ENCODE assay signal across 24 cellular contexts in the genomic region with DNA sequence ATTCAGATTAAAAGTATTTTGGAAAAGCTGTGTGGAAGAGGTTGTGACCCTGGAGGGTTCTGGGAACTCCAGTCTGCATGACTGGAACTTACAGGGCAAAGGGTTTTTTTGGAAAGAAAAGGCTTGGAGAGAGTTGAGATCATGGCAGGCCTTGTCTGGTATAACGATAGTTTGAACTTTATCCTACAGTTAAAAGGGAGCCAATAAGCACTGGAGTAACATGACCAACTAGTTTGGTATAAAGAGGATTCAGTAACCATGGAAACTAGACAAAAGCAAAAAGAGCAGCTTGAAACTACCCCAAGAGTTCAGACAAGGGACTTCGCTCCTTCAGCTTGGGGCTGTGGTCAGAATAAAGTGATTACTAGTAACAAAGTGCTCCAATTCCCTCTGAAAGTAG.
DNase-seq lines count a peak whose midpoint lies in the region; ATAC-seq and TF ChIP-seq lines count a peak whose summit lies in the region.
"Had no signal": no experiment of that assay in that cellular context is flagged by ENCODE, and none has a peak within 500 bp of the region (broad histone marks: within the 10 kb centered on the region; RNA-seq: fewer than 3 reads in every experiment).

No MANE protein-coding gene starts in this region.

- H3K27ac Mint-ChIP-seq in neural progenitor cell: peak overlapping the region; percentile 15
- H3K27ac Mint-ChIP-seq in T-helper 2 cell treated with Interferon-gamma antibody and Interleukin-4, amounts not matched to agents 5 μg/mL and 100 μg/mL, for 36 hours: no peak overlapping the region
- H3K27ac Mint-ChIP-seq: CD8-positive, alpha-beta memory T cell had no signal

- H3K36me3 Mint-ChIP-seq in neural progenitor cell: no peaks in the 10 kb centered on the region
- no peaks in the 10 kb centered on the region for H3K36me3 Mint-ChIP-seq in T-helper 2 cell treated with Interferon-gamma antibody and Interleukin-4, amounts not matched to agents 5 μg/mL and 100 μg/mL, for 36 hours (ENCODE audit: low read depth)
- H3K36me3 Mint-ChIP-seq: CD8-positive, alpha-beta memory T cell had no signal

- no peaks in the 10 kb centered on the region for H3F3A ChIP-seq in neural progenitor cell (ENCODE audit: low read depth)

- H3K9me3 Mint-ChIP-seq in neural progenitor cell: no peaks in the 10 kb centered on the region
- H3K9me3 Mint-ChIP-seq in T-helper 2 cell treated with Interferon-gamma antibody and Interleukin-4, amounts not matched to agents 5 μg/mL and 100 μg/mL, for 36 hours: no peaks in the 10 kb centered on the region
- H3K9me3 Mint-ChIP-seq: CD8-positive, alpha-beta memory T cell had no signal

- H3K27me3 ChIP-seq in left lung (no peaks in the 10 kb centered on the region), neural progenitor cell (no peaks in the 10 kb centered on the region)
- H3K27me3 ChIP-seq: Peyer's patch had no signal

- no peak overlapping the region for H3K4me2 ChIP-seq in neural progenitor cell

- H3K4me1 Mint-ChIP-seq in neural progenitor cell: peaks cover 12% of the 10 kb centered on the region
- H3K4me1 Mint-ChIP-seq in T-helper 2 cell treated with Interferon-gamma antibody and Interleukin-4, amounts not matched to agents 5 μg/mL and 100 μg/mL, for 36 hours (ENCODE audit: low read depth): no peaks in the 10 kb centered on the region
- H3K4me1 Mint-ChIP-seq: CD8-positive, alpha-beta memory T cell had no signal

- no peak overlapping the region for H3K4me3 ChIP-seq in cardiac fibroblast (replicated peaks in 1 of 2; ENCODE audit: low read depth in 2 of 2, low read length in 2 of 2)
- H3K4me3 ChIP-seq in left lung: no peak overlapping the region
- no peak overlapping the region for H3K4me3 ChIP-seq in neural progenitor cell
- H3K4me3 ChIP-seq: GM23248, HAP-1, Peyer's patch, SJCRH30 had no signal

- H3K9me3 ChIP-seq in left lung (no peaks in the 10 kb centered on the region), neural progenitor cell (ENCODE audit: low read depth) (no peaks in the 10 kb centered on the region)
- H3K9me3 ChIP-seq: HAP-1, Peyer's patch, SJCRH30 had no signal

- ATAC-seq in left lung (peak; percentile 14), GM18502 (IDR thresholded peaks at IDR 0.05; ENCODE audit: poor library complexity, unreplicated experiment) (no peak)

- intact Hi-C loops in left lung (cut with DNase I): no loop called here

- H3K9ac ChIP-seq in neural progenitor cell: no peak overlapping the region
- H3K9ac ChIP-seq: GM23248 had no signal

- H3K36me3 ChIP-seq in left lung: no peaks in the 10 kb centered on the region
- H3K36me3 ChIP-seq in neural progenitor cell: no peaks in the 10 kb centered on the region
- H3K36me3 ChIP-seq: HAP-1, Peyer's patch, SJCRH30 had no signal

- H3K79me2 ChIP-seq in neural progenitor cell (ENCODE audit: low read depth): no peaks in the 10 kb centered on the region

- no peak for TF ChIP-seq CTCF in cardiac fibroblast (IDR thresholded peaks at IDR 0.05; ENCODE audit: low read depth, low read length)
- no peak for TF ChIP-seq CTCF in left lung (IDR thresholded peaks at IDR 0.05)
- TF ChIP-seq CTCF in neural progenitor cell (IDR thresholded peaks at IDR 0.05): no peak

- H3K4me1 ChIP-seq in left lung (no peaks in the 10 kb centered on the region), neural progenitor cell (peaks cover 10% of the 10 kb centered on the region)
- H3K4me1 ChIP-seq: HAP-1, Peyer's patch, SJCRH30 had no signal

- DNase-seq in RPMI7951 (ENCODE audit: low read depth) (peak; percentile 7), cardiac fibroblast (ENCODE audit: low read depth in 2 of 2) (peak; percentile 2 to 28), left lung (no peak), neural progenitor cell (ENCODE audit: low spot score) (peak; percentile 44), NCI-H69 (lab: John Stamatoyannopoulos, UW) (no peak)
- DNase-seq in activated naive CD4-positive, alpha-beta T cell (lab: John Stamatoyannopoulos, UW): no peak
- no peak for DNase-seq in T-helper 2 cell treated with Interferon-gamma antibody and Interleukin-4, amounts not matched to agents 5 μg/mL and 100 μg/mL, for 36 hours (ENCODE audit: low spot score)
- DNase-seq: Calu3; CD8-positive, alpha-beta memory T cell; DMS153; GDM1; GM23248; KBM-7; NCI-H1092; NCI-H146; NCI-H2029; NCI-H226; NCI-H510A treated with DMSO at 0.1 percent for 48 hours; NCI-H774; Peyer's patch; SJCRH30 had no signal

- H4K20me1 ChIP-seq in neural progenitor cell (ENCODE audit: low read depth): no peaks in the 10 kb centered on the region

- peak overlapping the region; percentile 9 for H2AFZ ChIP-seq in neural progenitor cell (replicated peaks)
- H2AFZ ChIP-seq: GM23248 had no signal

- no peak overlapping the region for H3K4me3 Mint-ChIP-seq in neural progenitor cell
- H3K4me3 Mint-ChIP-seq in T-helper 2 cell treated with Interferon-gamma antibody and Interleukin-4, amounts not matched to agents 5 μg/mL and 100 μg/mL, for 36 hours: no peak overlapping the region
- H3K4me3 Mint-ChIP-seq: CD8-positive, alpha-beta memory T cell had no signal

- H3K27ac ChIP-seq in left lung (no peak overlapping the region), neural progenitor cell (no peak overlapping the region)
- H3K27ac ChIP-seq: C4-2B, GM23248, Peyer's patch, SJCRH30 had no signal

- no peaks in the 10 kb centered on the region for H3K27me3 Mint-ChIP-seq in neural progenitor cell (ENCODE audit: insufficient read depth, low read depth)
- peaks cover 4% of the 10 kb centered on the region for H3K27me3 Mint-ChIP-seq in T-helper 2 cell treated with Interferon-gamma antibody and Interleukin-4, amounts not matched to agents 5 μg/mL and 100 μg/mL, for 36 hours (ENCODE audit: low read depth)
- H3K27me3 Mint-ChIP-seq: CD8-positive, alpha-beta memory T cell had no signal

Comparison
In these comparisons a context has a peak if more than half of its experiments do, and no peak if none do; other contexts are left out.
1. DNase-seq: peak in RPMI7951 (single experiment), cardiac fibroblast (2 of 2) and neural progenitor cell (single experiment); none in left lung (0 of 2), activated naive CD4-positive, alpha-beta T cell (0 of 4), T-helper 2 cell treated with Interferon-gamma antibody and Interleukin-4, amounts not matched to agents 5 μg/mL and 100 μg/mL, for 36 hours (single experiment) and NCI-H69 (single experiment).